ENCODE assay signal across 2 cellular contexts in the genomic region with DNA sequence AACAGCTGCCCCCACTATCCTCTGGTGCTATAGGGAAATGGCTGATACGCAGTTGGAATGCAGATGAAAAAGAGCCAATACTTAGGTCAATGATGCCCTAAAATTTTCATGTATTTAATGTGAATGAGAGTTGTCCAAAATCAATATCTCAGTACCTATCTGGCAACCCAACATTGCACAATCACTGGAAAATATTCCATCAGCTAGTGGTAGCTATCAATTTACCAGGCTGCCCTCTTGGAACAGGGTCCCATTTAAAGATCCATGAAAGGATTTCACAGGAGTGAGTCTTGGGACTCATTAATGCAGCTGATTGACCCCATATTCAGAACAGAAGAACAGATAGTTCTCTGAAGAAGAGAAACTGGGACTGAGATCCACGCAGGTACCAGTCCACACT.
TF ChIP-seq lines count a peak whose summit lies in the region.

No MANE protein-coding gene starts in this region.

TF ChIP-seq in IMR-90, 13 proteins besides CTCF, POLR2A, EP300 and RAD21:
- peak; percentile 48 for TF ChIP-seq CEBPB (IDR thresholded peaks at IDR 0.05; ENCODE audit: low read depth, low read length)
- TF ChIP-seq, protein P1, sequence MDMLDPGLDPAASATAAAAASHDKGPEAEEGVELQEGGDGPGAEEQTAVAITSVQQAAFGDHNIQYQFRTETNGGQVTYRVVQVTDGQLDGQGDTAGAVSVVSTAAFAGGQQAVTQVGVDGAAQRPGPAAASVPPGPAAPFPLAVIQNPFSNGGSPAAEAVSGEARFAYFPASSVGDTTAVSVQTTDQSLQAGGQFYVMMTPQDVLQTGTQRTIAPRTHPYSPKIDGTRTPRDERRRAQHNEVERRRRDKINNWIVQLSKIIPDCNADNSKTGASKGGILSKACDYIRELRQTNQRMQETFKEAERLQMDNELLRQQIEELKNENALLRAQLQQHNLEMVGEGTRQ (IDR thresholded peaks at IDR 0.05; ENCODE audit: low read depth, low read length) = no peak

TF ChIP-seq in HepG2, 621 proteins besides CTCF, POLR2A, EP300 and RAD21:
- TF ChIP-seq RFX5 (IDR thresholded peaks at IDR 0.05; ENCODE audit: low read depth, low read length) = no peak
- TF ChIP-seq, protein P2, sequence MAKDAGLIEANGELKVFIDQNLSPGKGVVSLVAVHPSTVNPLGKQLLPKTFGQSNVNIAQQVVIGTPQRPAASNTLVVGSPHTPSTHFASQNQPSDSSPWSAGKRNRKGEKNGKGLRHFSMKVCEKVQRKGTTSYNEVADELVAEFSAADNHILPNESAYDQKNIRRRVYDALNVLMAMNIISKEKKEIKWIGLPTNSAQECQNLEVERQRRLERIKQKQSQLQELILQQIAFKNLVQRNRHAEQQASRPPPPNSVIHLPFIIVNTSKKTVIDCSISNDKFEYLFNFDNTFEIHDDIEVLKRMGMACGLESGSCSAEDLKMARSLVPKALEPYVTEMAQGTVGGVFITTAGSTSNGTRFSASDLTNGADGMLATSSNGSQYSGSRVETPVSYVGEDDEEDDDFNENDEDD (CRISPR knock-in tag; IDR thresholded peaks at IDR 0.05; ENCODE audit: borderline replicate concordance) = no peak
- no peak for TF ChIP-seq MTA1 (CRISPR knock-in tag; IDR thresholded peaks at IDR 0.05; ENCODE audit: borderline replicate concordance)
- 0 out of 2 replicates have a peak, but pooled peaks have one; percentile 17 for TF ChIP-seq CEBPB (IDR thresholded peaks at IDR 0.05; ENCODE audit: borderline replicate concordance, low read depth, low read length)
- TF ChIP-seq ETV5 (CRISPR knock-in tag; IDR thresholded peaks at IDR 0.05; ENCODE audit: borderline replicate concordance) = no peak
- TF ChIP-seq, protein P3, sequence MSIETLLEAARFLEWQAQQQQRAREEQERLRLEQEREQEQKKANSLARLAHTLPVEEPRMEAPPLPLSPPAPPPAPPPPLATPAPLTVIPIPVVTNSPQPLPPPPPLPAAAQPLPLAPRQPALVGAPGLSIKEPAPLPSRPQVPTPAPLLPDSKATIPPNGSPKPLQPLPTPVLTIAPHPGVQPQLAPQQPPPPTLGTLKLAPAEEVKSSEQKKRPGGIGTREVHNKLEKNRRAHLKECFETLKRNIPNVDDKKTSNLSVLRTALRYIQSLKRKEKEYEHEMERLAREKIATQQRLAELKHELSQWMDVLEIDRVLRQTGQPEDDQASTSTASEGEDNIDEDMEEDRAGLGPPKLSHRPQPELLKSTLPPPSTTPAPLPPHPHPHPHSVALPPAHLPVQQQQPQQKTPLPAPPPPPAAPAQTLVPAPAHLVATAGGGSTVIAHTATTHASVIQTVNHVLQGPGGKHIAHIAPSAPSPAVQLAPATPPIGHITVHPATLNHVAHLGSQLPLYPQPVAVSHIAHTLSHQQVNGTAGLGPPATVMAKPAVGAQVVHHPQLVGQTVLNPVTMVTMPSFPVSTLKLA (IDR thresholded peaks at IDR 0.05) = no peak
